ENCODE assay signal across 11 cellular contexts in genomic region chr11:129854229-129854805, GRCh38. TPM values are rescaled to one million over a fixed set of nuclear protein-coding genes. Genes with fewer than 3 reads are reported as not detected.
DNase-seq lines count a peak whose midpoint lies in the region; ATAC-seq and TF ChIP-seq lines count a peak whose summit lies in the region.
"Had no signal": no experiment of that assay in that cellular context is flagged by ENCODE, and none has a peak within 500 bp of the region (broad histone marks: within the 10 kb centered on the region; RNA-seq: fewer than 3 reads in every experiment).

No MANE protein-coding gene starts in this region.

- intact Hi-C loops in MCF 10A (cut with micrococcal nuclease), result no loop called here
- intact Hi-C loops in naive thymus-derived CD4-positive, alpha-beta T cell (cut with micrococcal nuclease), result loop anchor here (1.0 kb wide), 6 partner anchors 39 to 215 kb away; partner anchors contain the start of genes APLP2 (in 1 of the 2), NFRKB (in 1 of the 2), PRDM10 (in 1 of the 2) and TMEM45B (in 1 of the 2)
- intact Hi-C loops in esophagus muscularis mucosa (cut with DNase I), result no loop called here

- TF ChIP-seq POLR2A in esophagus muscularis mucosa (IDR thresholded peaks at IDR 0.05; ENCODE audit: low read depth), result no peak

- no peaks in the 10 kb centered on the region for H3K27me3 Mint-ChIP-seq in MCF 10A (ENCODE audit: insufficient read depth, unreplicated experiment)
- H3K27me3 Mint-ChIP-seq in naive thymus-derived CD4-positive, alpha-beta T cell, result peaks cover 0 to 2% (median 0%) of the 10 kb centered on the region in 5 donors

- TF ChIP-seq CTCF in MCF 10A (IDR thresholded peaks at IDR 0.05; ENCODE audit: unreplicated experiment) (no peak), esophagus muscularis mucosa (IDR thresholded peaks at IDR 0.05) (no peak)

- H3K36me3 ChIP-seq in naive thymus-derived CD4-positive, alpha-beta T cell (ENCODE audit: control insufficient read depth in 2 of 3, insufficient read depth in 3 of 3, low read length in 3 of 3), result no peaks in the 10 kb centered on the region
- peaks cover 0 to 6% (median 0%) of the 10 kb centered on the region in 4 donors for H3K36me3 ChIP-seq in esophagus muscularis mucosa
- H3K36me3 ChIP-seq: SJSA1 had no signal

- no TSS peak for BruUV-seq in MCF 10A (replicated peaks; lab: Mats Ljungman, UMichigan)

- H3K9me3 ChIP-seq in naive thymus-derived CD4-positive, alpha-beta T cell (ENCODE audit: control insufficient read depth in 2 of 3, low read length in 3 of 3), result no peaks in the 10 kb centered on the region
- no peaks in the 10 kb centered on the region for H3K9me3 ChIP-seq in esophagus muscularis mucosa
- H3K9me3 ChIP-seq: SJSA1 had no signal

- POLR2A ChIA-PET in MCF 10A (lab: Yijun Ruan, JAX), result interaction anchor here (0.6 to 4.4 kb wide), 16 partner anchors 8 to 180 kb away, joined by 3 to 31 read pairs (median 6); partner anchors contain the start of gene NFRKB
- POLR2A ChIA-PET in naive thymus-derived CD4-positive, alpha-beta T cell (lab: Charles Lee), result interaction anchor here (0.9 to 5.3 kb wide), 20 partner anchors 8 to 149 kb away, joined by 3 to 79 read pairs (median 6); partner anchors contain the start of genes NFRKB, PRDM10 and TMEM45B

- peak overlapping the region; percentile 68 for H3K27ac ChIP-seq in naive thymus-derived CD4-positive, alpha-beta T cell (ENCODE audit: low read depth, low read length)
- no peak overlapping the region for H3K27ac ChIP-seq in esophagus muscularis mucosa (replicated peaks in 1 of 4)
- H3K27ac ChIP-seq: SJSA1 had no signal

- 83% methylated on average over 7 of the region's 7 CpGs for WGBS in esophagus muscularis mucosa

- H3K9me3 Mint-ChIP-seq in MCF 10A (ENCODE audit: unreplicated experiment), result no peaks in the 10 kb centered on the region
- peaks cover 0 to 2% (median 0%) of the 10 kb centered on the region in 11 donors for H3K9me3 Mint-ChIP-seq in naive thymus-derived CD4-positive, alpha-beta T cell

- peaks cover 14 to 28% of the 10 kb centered on the region in 2 donors for H3K4me1 ChIP-seq in naive thymus-derived CD4-positive, alpha-beta T cell (ENCODE audit: control insufficient read depth in 2 of 2, insufficient read depth in 2 of 2, low read length in 2 of 2)
- H3K4me1 ChIP-seq in esophagus muscularis mucosa, result peaks cover 6 to 9% (median 8%) of the 10 kb centered on the region in 4 donors

- H3K27me3 ChIP-seq in naive thymus-derived CD4-positive, alpha-beta T cell (ENCODE audit: control insufficient read depth in 2 of 2, insufficient read depth in 2 of 2, low read length in 2 of 2), result no peaks in the 10 kb centered on the region
- H3K27me3 ChIP-seq in esophagus muscularis mucosa, result peaks cover 0 to 3% (median 0%) of the 10 kb centered on the region in 4 donors
- H3K27me3 ChIP-seq: SJSA1 had no signal

- TF ChIP-seq EP300 in esophagus muscularis mucosa (IDR thresholded peaks at IDR 0.05), result no peak

- H3K27ac Mint-ChIP-seq in MCF 10A (ENCODE audit: low read depth, unreplicated experiment), result peak overlapping the region; percentile 80
- peak overlapping the region; percentile 94 to 99 (median 98) for H3K27ac Mint-ChIP-seq in naive thymus-derived CD4-positive, alpha-beta T cell

- DNase-seq in NCI-H1105 treated with DMSO at 0.1 percent for 48 hours (lab: John Stamatoyannopoulos, UW) (peak; percentile 42), NCI-H1105 (lab: John Stamatoyannopoulos, UW) (no peak), NCI-H345 (lab: John Stamatoyannopoulos, UW) (peak; percentile 57), MCF 10A (ENCODE audit: unreplicated experiment) (no peak), NCI-H1048 (lab: John Stamatoyannopoulos, UW) (no peak), esophagus muscularis mucosa (ENCODE audit: extremely low spot score) (no peak)
- DNase-seq in naive thymus-derived CD4-positive, alpha-beta T cell, result no peak
- DNase-seq in stimulated activated CD4-positive, alpha-beta T cell treated with anti-CD3 and anti-CD28 coated beads, Interleukin-4, amount 100 ng/mL, for 24 hours, result no peak
- DNase-seq: mesendoderm had no signal

- peaks cover 37% of the 10 kb centered on the region for H3K4me1 Mint-ChIP-seq in MCF 10A (ENCODE audit: insufficient read depth, unreplicated experiment)
- peaks cover 17 to 74% (median 57%) of the 10 kb centered on the region in 7 donors for H3K4me1 Mint-ChIP-seq in naive thymus-derived CD4-positive, alpha-beta T cell

- CTCF ChIA-PET in MCF 10A (lab: Yijun Ruan, JAX), result interaction anchor here (0.9 to 1.3 kb wide), 4 partner anchors 10 to 69 kb away, joined by 3 to 8 read pairs (median 6); no protein-coding TSS in a partner anchor
- CTCF ChIA-PET in naive thymus-derived CD4-positive, alpha-beta T cell (lab: Charles Lee), result interaction anchor here (0.5 to 2.4 kb wide), 9 partner anchors 12 to 291 kb away, joined by 3 to 11 read pairs (median 4); partner anchors contain the start of gene TMEM45B

- ATAC-seq in naive thymus-derived CD4-positive, alpha-beta T cell, result peak; percentile 22

- H3K4me3 ChIP-seq in naive thymus-derived CD4-positive, alpha-beta T cell (ENCODE audit: low read length), result peak overlapping the region; percentile 21
- no peak overlapping the region for H3K4me3 ChIP-seq in esophagus muscularis mucosa
- H3K4me3 ChIP-seq: SJSA1 had no signal

- peak overlapping the region; percentile 2 for H3K4me3 Mint-ChIP-seq in MCF 10A (ENCODE audit: unreplicated experiment)
- peak overlapping the region; percentile 45 to 84 (median 74) for H3K4me3 Mint-ChIP-seq in naive thymus-derived CD4-positive, alpha-beta T cell

- H3K36me3 Mint-ChIP-seq in MCF 10A (ENCODE audit: insufficient read depth, unreplicated experiment), result peaks cover 5% of the 10 kb centered on the region
- H3K36me3 Mint-ChIP-seq in naive thymus-derived CD4-positive, alpha-beta T cell, result peaks cover 0 to 40% (median 23%) of the 10 kb centered on the region in 5 donors

RNA-seq across cellular contexts. Expression of gene TMEM45B, which starts 38.7 kb away (rescaled TPM):
- total RNA-seq in MCF 10A (2022) (not detected in 2 replicates), esophagus muscularis mucosa (under 1 TPM in 2 of 4 donors, not detected in 2; 0.11 to 0.66 TPM)
- 10 to 100 TPM in 2 of 5 experiments, 1 to 10 TPM in 3; 2.3 to 40.8 (median 3.6) TPM for total RNA-seq in naive thymus-derived CD4-positive, alpha-beta T cell
- polyA plus RNA-seq in naive thymus-derived CD4-positive, alpha-beta T cell, result 10 to 100 TPM; 11.9 to 12.4 TPM
- total RNA-seq: NCI-H460, SJSA1 had no signal

RNA-seq across cellular contexts. Expression of gene NFRKB, which starts 41.1 kb away (rescaled TPM):
- total RNA-seq in MCF 10A (2022), result 34.0 and 37.4 TPM in 2 replicates
- 10 to 100 TPM; 40.4 to 81.3 (median 56.2) TPM for total RNA-seq in naive thymus-derived CD4-positive, alpha-beta T cell
- 10 to 100 TPM; 24.4 to 42.3 TPM for polyA plus RNA-seq in naive thymus-derived CD4-positive, alpha-beta T cell
- total RNA-seq in esophagus muscularis mucosa, result 10 to 100 TPM; 15.0 to 33.5 (median 27.5) TPM

Comparison
In these comparisons a context has a peak if more than half of its experiments do, and no peak if none do; other contexts are left out.
1. DNase-seq: peak in NCI-H1105 treated with DMSO at 0.1 percent for 48 hours (single experiment) and NCI-H345 (single experiment); none in NCI-H1105 (single experiment), MCF 10A (single experiment), naive thymus-derived CD4-positive, alpha-beta T cell (0 of 9), NCI-H1048 (single experiment), stimulated activated CD4-positive, alpha-beta T cell treated with anti-CD3 and anti-CD28 coated beads, Interleukin-4, amount 100 ng/mL, for 24 hours (single experiment) and esophagus muscularis mucosa (single experiment).
2. intact Hi-C loops: an anchor here in naive thymus-derived CD4-positive, alpha-beta T cell (1.0 kb wide); none called in MCF 10A and esophagus muscularis mucosa.